In the genomic region with DNA sequence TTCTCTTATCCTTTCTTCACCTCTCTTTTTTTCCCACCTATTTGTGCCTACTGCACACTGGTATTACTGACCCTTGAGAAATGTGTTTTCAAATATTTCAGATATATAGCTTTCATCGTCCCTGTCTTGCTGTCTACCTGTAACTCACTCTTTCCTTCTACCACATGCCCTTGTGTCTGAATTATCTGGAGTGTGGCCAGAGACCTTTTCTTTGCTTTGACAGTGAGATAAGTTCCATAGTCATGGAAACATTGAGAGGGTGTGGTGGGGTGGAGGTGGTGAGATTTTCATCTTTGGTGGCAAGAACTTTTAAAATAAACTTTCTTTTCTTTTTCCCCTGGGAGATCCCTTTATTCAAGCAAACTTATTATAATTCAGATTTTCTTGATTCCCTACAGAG, we compare ENCODE assay signal across 15 cellular contexts.
DNase-seq lines count a peak whose midpoint lies in the region; ATAC-seq lines count a peak whose summit lies in the region.
"Had no signal": no experiment of that assay in that cellular context is flagged by ENCODE, and none has a peak within 500 bp of the region (broad histone marks: within the 10 kb centered on the region; RNA-seq: fewer than 3 reads in every experiment).

No MANE protein-coding gene starts in this region.

- H3K27ac Mint-ChIP-seq in activated naive CD4-positive, alpha-beta T cell treated with anti-CD3 and anti-CD28 coated beads for 36 hours = peak overlapping the region; percentile 44
- peak overlapping the region; percentile 79 for H3K27ac Mint-ChIP-seq in activated naive CD8-positive, alpha-beta T cell treated with anti-CD3 and anti-CD28 coated beads, Interleukin-2, amount 50 U/mL, for 24 hours
- H3K27ac Mint-ChIP-seq: CD4-positive, alpha-beta T cell; HFFc6 had no signal

- ATAC-seq in activated naive CD8-positive, alpha-beta T cell treated with anti-CD3 and anti-CD28 coated beads, Interleukin-2, amount 50 U/mL, for 24 hours = peak; percentile 46
- ATAC-seq in HG02840 (IDR thresholded peaks at IDR 0.05; ENCODE audit: low FRiP score, unreplicated experiment) = no peak
- ATAC-seq: HCT116 had no signal

- H3K36me3 Mint-ChIP-seq in activated naive CD4-positive, alpha-beta T cell treated with anti-CD3 and anti-CD28 coated beads for 36 hours (ENCODE audit: low read depth) = no peaks in the 10 kb centered on the region
- no peaks in the 10 kb centered on the region for H3K36me3 Mint-ChIP-seq in activated naive CD8-positive, alpha-beta T cell treated with anti-CD3 and anti-CD28 coated beads, Interleukin-2, amount 50 U/mL, for 24 hours (ENCODE audit: low read depth)

- no peaks in the 10 kb centered on the region for H3K27me3 Mint-ChIP-seq in activated naive CD4-positive, alpha-beta T cell treated with anti-CD3 and anti-CD28 coated beads for 36 hours (ENCODE audit: low read depth)
- no peaks in the 10 kb centered on the region for H3K27me3 Mint-ChIP-seq in activated naive CD8-positive, alpha-beta T cell treated with anti-CD3 and anti-CD28 coated beads, Interleukin-2, amount 50 U/mL, for 24 hours
- H3K27me3 Mint-ChIP-seq: CD4-positive, alpha-beta T cell had no signal

- intact Hi-C loops in activated naive CD4-positive, alpha-beta T cell treated with anti-CD3 and anti-CD28 coated beads for 36 hours (cut with micrococcal nuclease) = no loop called here

- H3K4me1 Mint-ChIP-seq in activated naive CD4-positive, alpha-beta T cell treated with anti-CD3 and anti-CD28 coated beads for 36 hours (ENCODE audit: low read depth) = peaks cover 15% of the 10 kb centered on the region
- peaks cover 29% of the 10 kb centered on the region for H3K4me1 Mint-ChIP-seq in activated naive CD8-positive, alpha-beta T cell treated with anti-CD3 and anti-CD28 coated beads, Interleukin-2, amount 50 U/mL, for 24 hours

- no peak overlapping the region for H3K4me3 Mint-ChIP-seq in activated naive CD4-positive, alpha-beta T cell treated with anti-CD3 and anti-CD28 coated beads for 36 hours
- H3K4me3 Mint-ChIP-seq in activated naive CD8-positive, alpha-beta T cell treated with anti-CD3 and anti-CD28 coated beads, Interleukin-2, amount 50 U/mL, for 24 hours = no peak overlapping the region
- H3K4me3 Mint-ChIP-seq: CD4-positive, alpha-beta T cell; HFFc6 had no signal

- DNase-seq in activated naive CD4-positive, alpha-beta T cell treated with anti-CD3 and anti-CD28 coated beads for 36 hours = no peak
- DNase-seq in activated naive CD4-positive, alpha-beta T cell treated with Interleukin-2 at 50 U/mL for 16 hours = no peak
- DNase-seq in NCI-H69 (lab: John Stamatoyannopoulos, UW) = peak; percentile 61
- no peak for DNase-seq in activated naive CD8-positive, alpha-beta T cell treated with anti-CD3 and anti-CD28 coated beads, Interleukin-2, amount 50 U/mL, for 24 hours
- DNase-seq in central memory CD4-positive, alpha-beta T cell = no peak
- no peak for DNase-seq in NCI-H446 treated with DMSO at 0.1 percent for 48 hours (lab: John Stamatoyannopoulos, UW)
- DNase-seq: AML-193; Caco-2; CD4-positive, alpha-beta T cell; GOT3; H7; HFFc6; IMR-90 had no signal

- H3K9me3 Mint-ChIP-seq in activated naive CD4-positive, alpha-beta T cell treated with anti-CD3 and anti-CD28 coated beads for 36 hours = no peaks in the 10 kb centered on the region
- H3K9me3 Mint-ChIP-seq in activated naive CD8-positive, alpha-beta T cell treated with anti-CD3 and anti-CD28 coated beads, Interleukin-2, amount 50 U/mL, for 24 hours = no peaks in the 10 kb centered on the region
- H3K9me3 Mint-ChIP-seq: CD4-positive, alpha-beta T cell; HFFc6 had no signal

- CTCF ChIA-PET in activated naive CD4-positive, alpha-beta T cell treated with anti-CD3 and anti-CD28 coated beads for 36 hours (lab: Charles Lee) = interaction anchor here (1.0 kb wide), 1 partner anchor 80 kb away, joined by 3 read pairs; no protein-coding TSS in a partner anchor
